30 cellular contexts compared by ENCODE assay signal in the genomic region with DNA sequence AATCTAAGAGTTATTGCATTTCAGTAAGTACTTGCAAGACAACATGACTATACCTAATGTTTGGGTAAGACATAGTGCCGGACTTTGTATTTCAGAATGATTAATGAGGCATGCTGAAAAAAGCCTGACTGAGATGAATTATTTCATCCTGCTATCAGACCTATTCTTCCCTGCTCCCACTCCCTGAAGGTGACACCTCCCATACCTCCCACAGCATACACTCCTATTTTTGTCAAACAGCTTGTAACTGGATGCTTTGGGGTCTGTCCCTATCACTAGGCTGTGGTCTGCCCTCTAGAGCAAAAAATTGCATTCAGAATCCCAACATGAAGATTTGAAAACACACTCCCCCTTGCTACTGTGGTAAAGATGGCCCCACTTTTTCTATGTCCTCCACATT. TPM values are rescaled to one million over a fixed set of nuclear protein-coding genes. Genes with fewer than 3 reads are reported as not detected.
"Had no signal": no experiment of that assay in that cellular context is flagged by ENCODE, and none has a peak within 500 bp of the region (broad histone marks: within the 10 kb centered on the region; RNA-seq: fewer than 3 reads in every experiment).

No MANE protein-coding gene starts in this region.

- H3K27ac ChIP-seq: neutrophil, pancreas, prostate gland, right atrium auricular region, right lobe of liver, sigmoid colon, stomach, suprapubic skin, testis, tibial artery, upper lobe of right lung, uterus had no signal

- H3K9me3 ChIP-seq: neutrophil, pancreas, prostate gland, right atrium auricular region, right lobe of liver, sigmoid colon, stomach, suprapubic skin, testis, tibial artery, upper lobe of right lung, uterus had no signal

- H3K36me3 Mint-ChIP-seq: stimulated activated effector memory CD8-positive, alpha-beta T cell treated with anti-CD3 and anti-CD28 coated beads, Interleukin-12 subunit alpha, Interleukin-12 subunit beta, amount 100 ng/mL, for 72 hours had no signal

- H3K4me3 Mint-ChIP-seq: naive B cell; naive thymus-derived CD8-positive, alpha-beta T cell; natural killer cell treated with Interleukin-12 subunit alpha and Interleukin-12 subunit beta and Interleukin-15 and Interleukin-18, amount 100 ng/mL, for 72 hours; nephron progenitor cell; neural crest cell; stimulated activated effector memory CD8-positive, alpha-beta T cell treated with anti-CD3 and anti-CD28 coated beads, Interleukin-12 subunit alpha, Interleukin-12 subunit beta, amount 100 ng/mL, for 72 hours; stimulated activated naive B cell treated with anti-CD40 and anti-IgM and Interleukin-4, amounts not matched to agents 10 μg/mL and 1 μg/mL and 100 μg/mL, for 72 hours; stimulated activated naive CD8-positive, alpha-beta T cell treated with anti-CD3 and anti-CD28 coated beads, Interleukin-15, Interleukin-2, amounts not matched to agents 100 ng/mL and 50 ng/mL, for 24 hours had no signal

- H3K27me3 ChIP-seq: pancreas, right atrium auricular region, right lobe of liver, sigmoid colon, stomach, suprapubic skin, testis, upper lobe of right lung, uterus had no signal

- DNase-seq: naive B cell; naive thymus-derived CD8-positive, alpha-beta T cell; nephron progenitor cell; nucleus accumbens; pancreas; retina; right lobe of liver; sigmoid colon; small intestine; stimulated activated CD4-positive, alpha-beta T cell treated with anti-CD3 and anti-CD28 coated beads, Interleukin-15, amount 100 ng/mL, for 24 hours; stimulated activated CD4-positive, alpha-beta T cell treated with anti-CD3 and anti-CD28 coated beads, Interleukin-2, amount 100 ng/mL, for 24 hours; stimulated activated CD4-positive, alpha-beta T cell treated with anti-CD3 and anti-CD28 coated beads, Interleukin-2, amount 100 ng/mL, for 48 hours; stimulated activated CD4-positive, alpha-beta T cell treated with anti-CD3 and anti-CD28 coated beads, Interleukin-4, amount 100 ng/mL, for 24 hours; stimulated activated naive B cell treated with anti-CD40 and anti-IgM and Interleukin-4, amounts not matched to agents 10 μg/mL and 1 μg/mL and 100 μg/mL, for 72 hours; stimulated activated naive CD4-positive, alpha-beta T cell treated with Interleukin-2 at 50 U/mL for 16 hours; stomach; testis; tibial artery; trophoblast cell; upper lobe of right lung; uterus had no signal

- H3K4me3 ChIP-seq: pancreas, prostate gland, right atrium auricular region, right lobe of liver, sigmoid colon, stomach, suprapubic skin, testis, tibial artery, upper lobe of right lung, uterus had no signal

- H3K36me3 ChIP-seq: neutrophil, pancreas, prostate gland, right atrium auricular region, right lobe of liver, sigmoid colon, stomach, suprapubic skin, tibial artery, upper lobe of right lung, uterus had no signal

- H3K9me3 Mint-ChIP-seq: neural crest cell had no signal

- H3K4me1 Mint-ChIP-seq: neural crest cell; stimulated activated effector memory CD8-positive, alpha-beta T cell treated with anti-CD3 and anti-CD28 coated beads, Interleukin-12 subunit alpha, Interleukin-12 subunit beta, amount 100 ng/mL, for 72 hours; stimulated activated naive B cell treated with anti-CD40 and anti-IgM and Interleukin-4, amounts not matched to agents 10 μg/mL and 1 μg/mL and 100 μg/mL, for 72 hours had no signal

- H3K4me1 ChIP-seq: pancreas, prostate gland, right atrium auricular region, right lobe of liver, sigmoid colon, stomach, suprapubic skin, testis, tibial artery, upper lobe of right lung, uterus had no signal

- H3K27ac Mint-ChIP-seq: naive B cell; naive thymus-derived CD8-positive, alpha-beta T cell; natural killer cell treated with Interleukin-12 subunit alpha and Interleukin-12 subunit beta and Interleukin-15 and Interleukin-18, amount 100 ng/mL, for 72 hours; nephron progenitor cell; stimulated activated effector memory CD8-positive, alpha-beta T cell treated with anti-CD3 and anti-CD28 coated beads, Interleukin-12 subunit alpha, Interleukin-12 subunit beta, amount 100 ng/mL, for 72 hours; stimulated activated naive B cell treated with anti-CD40 and anti-IgM and Interleukin-4, amounts not matched to agents 10 μg/mL and 1 μg/mL and 100 μg/mL, for 72 hours; stimulated activated naive CD8-positive, alpha-beta T cell treated with anti-CD3 and anti-CD28 coated beads, Interleukin-15, Interleukin-2, amounts not matched to agents 100 ng/mL and 50 ng/mL, for 24 hours had no signal

RNA-seq across cellular contexts. Expression of a gene that starts 10.9 kb away (rescaled TPM):
- total RNA-seq: naive thymus-derived CD8-positive, alpha-beta T cell; natural killer cell treated with Interleukin-12 subunit alpha and Interleukin-12 subunit beta and Interleukin-15 and Interleukin-18, amount 100 ng/mL, for 72 hours; osteocyte had no signal
